ENCODE assay signal across 2 cellular contexts in the genomic region with DNA sequence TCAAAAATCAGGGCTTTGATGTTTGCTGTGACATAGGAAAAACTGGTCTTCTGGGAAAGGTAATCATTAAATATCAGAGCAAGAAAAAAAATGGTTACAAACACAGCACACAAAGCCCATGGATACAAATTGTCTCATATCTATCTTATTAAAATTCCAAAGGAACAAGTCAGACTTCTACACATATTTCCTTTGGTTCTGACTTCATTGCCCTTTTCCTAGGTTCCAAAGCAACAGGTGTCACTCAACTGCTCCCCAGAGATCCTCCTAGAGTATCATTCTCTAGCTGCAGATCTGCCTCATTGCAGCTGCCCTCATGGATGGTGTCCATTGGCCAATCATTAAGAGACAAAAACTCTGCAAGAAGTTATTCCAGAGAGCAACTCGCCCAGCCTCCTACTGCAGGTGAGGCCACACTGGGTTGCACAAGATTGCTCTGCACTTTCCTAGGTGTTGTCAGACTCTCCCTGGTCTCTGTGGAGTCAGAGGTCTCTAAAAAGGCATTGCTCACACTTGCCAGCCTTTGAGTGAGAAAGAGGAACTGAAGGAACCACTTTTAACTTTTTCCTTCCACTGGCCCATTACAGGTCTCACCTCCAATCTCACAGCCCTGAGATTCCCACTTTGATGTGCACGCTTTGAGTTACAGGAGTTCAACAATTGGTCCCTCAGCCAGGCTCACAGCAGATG.
TF ChIP-seq lines count a peak whose summit lies in the region.

No MANE protein-coding gene starts in this region.

TF ChIP-seq in SK-N-SH treated with all-trans-retinoic acid at 6 μM for 48 hours, 23 proteins besides CTCF, POLR2A, EP300 and RAD21 (continued from another document):
- TF ChIP-seq ARNTL (CRISPR knock-in tag; IDR thresholded peaks at IDR 0.05; ENCODE audit: borderline replicate concordance, low read depth), result no peak
- no peak for TF ChIP-seq TCF4 (CRISPR knock-in tag; IDR thresholded peaks at IDR 0.05; ENCODE audit: borderline replicate concordance)
- TF ChIP-seq ZNF8 (CRISPR knock-in tag; IDR thresholded peaks at IDR 0.05), result no peak
- no peak for TF ChIP-seq RARB (CRISPR knock-in tag; IDR thresholded peaks at IDR 0.05)
- TF ChIP-seq, protein P1, sequence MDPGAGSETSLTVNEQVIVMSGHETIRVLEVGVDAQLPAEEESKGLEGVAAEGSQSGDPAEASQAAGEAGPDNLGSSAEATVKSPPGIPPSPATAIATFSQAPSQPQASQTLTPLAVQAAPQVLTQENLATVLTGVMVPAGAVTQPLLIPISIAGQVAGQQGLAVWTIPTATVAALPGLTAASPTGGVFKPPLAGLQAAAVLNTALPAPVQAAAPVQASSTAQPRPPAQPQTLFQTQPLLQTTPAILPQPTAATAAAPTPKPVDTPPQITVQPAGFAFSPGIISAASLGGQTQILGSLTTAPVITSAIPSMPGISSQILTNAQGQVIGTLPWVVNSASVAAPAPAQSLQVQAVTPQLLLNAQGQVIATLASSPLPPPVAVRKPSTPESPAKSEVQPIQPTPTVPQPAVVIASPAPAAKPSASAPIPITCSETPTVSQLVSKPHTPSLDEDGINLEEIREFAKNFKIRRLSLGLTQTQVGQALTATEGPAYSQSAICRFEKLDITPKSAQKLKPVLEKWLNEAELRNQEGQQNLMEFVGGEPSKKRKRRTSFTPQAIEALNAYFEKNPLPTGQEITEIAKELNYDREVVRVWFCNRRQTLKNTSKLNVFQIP (CRISPR knock-in tag; IDR thresholded peaks at IDR 0.05; ENCODE audit: borderline replicate concordance, low read depth), result no peak
- TF ChIP-seq ESRRG (CRISPR knock-in tag; IDR thresholded peaks at IDR 0.05), result no peak

TF ChIP-seq in SK-N-SH, 30 proteins besides CTCF, POLR2A, EP300 and RAD21 (continued from another document):
- TF ChIP-seq, protein P2, sequence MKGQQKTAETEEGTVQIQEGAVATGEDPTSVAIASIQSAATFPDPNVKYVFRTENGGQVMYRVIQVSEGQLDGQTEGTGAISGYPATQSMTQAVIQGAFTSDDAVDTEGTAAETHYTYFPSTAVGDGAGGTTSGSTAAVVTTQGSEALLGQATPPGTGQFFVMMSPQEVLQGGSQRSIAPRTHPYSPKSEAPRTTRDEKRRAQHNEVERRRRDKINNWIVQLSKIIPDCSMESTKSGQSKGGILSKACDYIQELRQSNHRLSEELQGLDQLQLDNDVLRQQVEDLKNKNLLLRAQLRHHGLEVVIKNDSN (IDR thresholded peaks at IDR 0.05; ENCODE audit: borderline replicate concordance, low read depth), result no peak
